ENCODE assay signal across 23 cellular contexts in genomic region chr1:210565316-210565715, GRCh38.
DNase-seq lines count a peak whose midpoint lies in the region; ATAC-seq, FAIRE-seq and TF ChIP-seq lines count a peak whose summit lies in the region.
"Had no signal": no experiment of that assay in that cellular context is flagged by ENCODE, and none has a peak within 500 bp of the region (broad histone marks: within the 10 kb centered on the region; RNA-seq: fewer than 3 reads in every experiment).

No MANE protein-coding gene starts in this region.

- no peaks in the 10 kb centered on the region for H3K27me3 Mint-ChIP-seq in osteocyte (ENCODE audit: unreplicated experiment)
- H3K27me3 Mint-ChIP-seq: B cell; CD4-positive, CD25-positive, alpha-beta regulatory T cell; IgD-negative memory B cell had no signal

- peak; percentile 84 for DNase-seq in EH (ENCODE audit: low read depth)
- no peak for DNase-seq in bronchial epithelial cell (ENCODE audit: low read depth)
- DNase-seq in osteocyte (ENCODE audit: extremely low spot score, unreplicated experiment), result no peak
- no peak for DNase-seq in sciatic nerve (ENCODE audit: low spot score)
- DNase-seq in NCI-H1436 (lab: John Stamatoyannopoulos, UW), result no peak
- DNase-seq in MG63, result no peak
- DNase-seq: ACHN; C1 segment of cervical spinal cord; CD4-positive, CD25-positive, alpha-beta regulatory T cell; CD8-positive, alpha-beta memory T cell; COR-L47; DMS 273 treated with DMSO at 0.1 percent for 48 hours; DMS53; DND-41; GDM1; GOT3; H7; KBM-7 had no signal

- H3K4me3 Mint-ChIP-seq in osteocyte (ENCODE audit: unreplicated experiment), result no peak overlapping the region
- H3K4me3 Mint-ChIP-seq: B cell; CD4-positive, CD25-positive, alpha-beta regulatory T cell; CD8-positive, alpha-beta memory T cell; IgD-negative memory B cell had no signal

- no peak for TF ChIP-seq CTCF in bronchial epithelial cell (IDR thresholded peaks at IDR 0.05; ENCODE audit: insufficient read depth, low read length, severe bottlenecking)
- no peak for TF ChIP-seq CTCF in osteocyte (IDR thresholded peaks at IDR 0.05)

- H3K4me3 ChIP-seq in bronchial epithelial cell (ENCODE audit: low read depth, low read length) (no peak overlapping the region), MG63 (no peak overlapping the region)

- FAIRE-seq in bronchial epithelial cell (lab: Jason Lieb, UNC), result peak; percentile 13
- FAIRE-seq: A204.1, HTR-8/SVneo had no signal

- ATAC-seq in sciatic nerve, result no peak
- ATAC-seq: HCT116 had no signal

- no peaks in the 10 kb centered on the region for H3K9me3 Mint-ChIP-seq in osteocyte (ENCODE audit: unreplicated experiment)
- H3K9me3 Mint-ChIP-seq: CD8-positive, alpha-beta memory T cell had no signal

- peak overlapping the region; percentile 62 for H3K27ac Mint-ChIP-seq in osteocyte (ENCODE audit: unreplicated experiment)
- H3K27ac Mint-ChIP-seq: B cell; CD4-positive, CD25-positive, alpha-beta regulatory T cell; CD8-positive, alpha-beta memory T cell; IgD-negative memory B cell had no signal

- H3K36me3 Mint-ChIP-seq in osteocyte (ENCODE audit: unreplicated experiment), result no peaks in the 10 kb centered on the region
- H3K36me3 Mint-ChIP-seq: CD4-positive, CD25-positive, alpha-beta regulatory T cell; CD8-positive, alpha-beta memory T cell had no signal

- peaks cover 18% of the 10 kb centered on the region for H3K4me1 Mint-ChIP-seq in osteocyte (ENCODE audit: unreplicated experiment)
- H3K4me1 Mint-ChIP-seq: B cell; CD8-positive, alpha-beta memory T cell; IgD-negative memory B cell had no signal

- H3K36me3 ChIP-seq in bronchial epithelial cell (ENCODE audit: control insufficient read depth, insufficient read depth, low read length), result no peaks in the 10 kb centered on the region
- no peaks in the 10 kb centered on the region for H3K36me3 ChIP-seq in MG63

- intact Hi-C loops in sciatic nerve (cut with DNase I), result no loop called here

- H3K27me3 ChIP-seq in bronchial epithelial cell (ENCODE audit: control insufficient read depth, insufficient read depth, low read length), result no peaks in the 10 kb centered on the region
- no peaks in the 10 kb centered on the region for H3K27me3 ChIP-seq in MG63

- no peaks in the 10 kb centered on the region for H3K9me3 ChIP-seq in MG63
